9 cellular contexts compared by ENCODE assay signal in the genomic region with DNA sequence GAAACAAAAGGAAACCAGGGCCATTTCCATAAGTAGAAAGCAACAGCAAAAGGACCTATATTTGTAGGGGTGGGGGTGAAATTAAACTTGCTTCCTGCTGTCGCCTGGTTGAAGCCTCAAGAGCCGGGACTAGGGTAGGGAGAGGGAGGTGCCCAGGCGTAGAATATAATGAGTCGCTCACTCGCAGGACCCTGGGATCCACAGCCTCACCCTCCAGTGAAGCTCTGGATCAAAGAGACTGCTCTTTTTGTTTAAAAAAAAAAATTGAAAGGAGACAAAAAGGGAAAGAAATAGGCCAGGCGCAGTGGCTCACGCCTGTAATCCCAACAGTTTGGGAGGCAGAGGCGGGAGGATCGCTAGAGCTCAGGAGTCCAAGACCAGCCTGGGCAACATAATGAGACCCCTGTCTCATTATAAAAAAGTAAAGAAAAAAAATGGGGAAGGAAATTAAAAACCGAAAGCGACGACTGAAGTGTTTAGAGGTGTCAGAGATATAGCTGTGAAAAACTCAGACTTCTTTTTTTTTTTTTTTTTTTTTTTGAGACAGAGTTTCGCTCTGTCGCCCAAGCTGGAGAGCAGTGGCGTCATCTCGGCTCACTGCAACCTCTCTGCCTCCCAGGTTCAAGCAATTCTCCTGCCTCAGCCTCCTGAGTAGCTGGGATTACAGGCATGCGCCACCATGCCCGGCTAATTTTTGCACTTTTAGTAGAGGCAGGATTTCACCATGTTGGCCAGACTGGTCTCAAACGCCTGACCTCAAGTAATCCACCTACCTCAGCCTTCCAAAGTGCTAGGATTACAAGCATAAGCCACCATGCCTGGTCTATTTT. TPM values are rescaled to one million over a fixed set of nuclear protein-coding genes. Genes with fewer than 3 reads are reported as not detected.
DNase-seq lines count a peak whose midpoint lies in the region; ATAC-seq and TF ChIP-seq lines count a peak whose summit lies in the region.
"Had no signal": no experiment of that assay in that cellular context is flagged by ENCODE, and none has a peak within 500 bp of the region (broad histone marks: within the 10 kb centered on the region; RNA-seq: fewer than 3 reads in every experiment).

No MANE protein-coding gene starts in this region.

- peak; percentile 83 for DNase-seq in CD1c-positive myeloid dendritic cell (ENCODE audit: extremely low spot score)
- DNase-seq in NB4 (ENCODE audit: low read depth): peak; percentile 61
- DNase-seq in activated naive CD4-positive, alpha-beta T cell treated with anti-CD3 and anti-CD28 coated beads, Interleukin-2, amount 50 U/mL, for 72 hours (ENCODE audit: low spot score in 2 of 2): peak in 1 of 2 donors; percentile 73
- DNase-seq in natural killer cell treated with Interleukin-12 subunit alpha and Interleukin-12 subunit beta and Interleukin-15 and Interleukin-18, amount 100 ng/mL, for 72 hours (ENCODE audit: low spot score): peak; percentile 73
- DNase-seq in SKM-1 treated with dmso at 0.1 percent for 144 hours (lab: John Stamatoyannopoulos, UW; ENCODE audit: unreplicated experiment): no peak
- no peak for DNase-seq in foreskin keratinocyte
- DNase-seq: DND-41 had no signal

- peak overlapping the region; percentile 96 for H3K4me3 Mint-ChIP-seq in natural killer cell treated with Interleukin-12 subunit alpha and Interleukin-12 subunit beta and Interleukin-15 and Interleukin-18, amount 100 ng/mL, for 72 hours

- H3K27me3 Mint-ChIP-seq in natural killer cell treated with Interleukin-12 subunit alpha and Interleukin-12 subunit beta and Interleukin-15 and Interleukin-18, amount 100 ng/mL, for 72 hours: no peaks in the 10 kb centered on the region

- TF ChIP-seq POLR2A in NB4 (IDR thresholded peaks at IDR 0.05; ENCODE audit: extremely low read depth, insufficient read length): no peak

- peaks cover 56 to 58% of the 10 kb centered on the region in 2 donors for H3K4me1 Mint-ChIP-seq in natural killer cell treated with Interleukin-12 subunit alpha and Interleukin-12 subunit beta and Interleukin-15 and Interleukin-18, amount 100 ng/mL, for 72 hours (ENCODE audit: low read depth in 2 of 2)

- peaks cover 5 to 12% of the 10 kb centered on the region in 2 donors for H3K36me3 Mint-ChIP-seq in activated naive CD4-positive, alpha-beta T cell treated with anti-CD3 and anti-CD28 coated beads, Interleukin-2, amount 50 U/mL, for 72 hours
- no peaks in the 10 kb centered on the region for H3K36me3 Mint-ChIP-seq in natural killer cell treated with Interleukin-12 subunit alpha and Interleukin-12 subunit beta and Interleukin-15 and Interleukin-18, amount 100 ng/mL, for 72 hours

- no peak overlapping the region for H3K4me3 ChIP-seq in NB4 (ENCODE audit: low read depth, low read length)

- H3K4me1 ChIP-seq in foreskin keratinocyte: no peaks in the 10 kb centered on the region

- H3K27ac Mint-ChIP-seq in activated naive CD4-positive, alpha-beta T cell treated with anti-CD3 and anti-CD28 coated beads, Interleukin-2, amount 50 U/mL, for 72 hours: peak overlapping the region; percentile 100
- H3K27ac Mint-ChIP-seq in natural killer cell treated with Interleukin-12 subunit alpha and Interleukin-12 subunit beta and Interleukin-15 and Interleukin-18, amount 100 ng/mL, for 72 hours: peak overlapping the region; percentile 94 to 100

- TF ChIP-seq CTCF in NB4 (IDR thresholded peaks at IDR 0.05; ENCODE audit: low read depth, low read length) (no peak), foreskin keratinocyte (conservative IDR thresholded peaks at IDR 0.05) (no peak)

- peak; percentile 6 to 23 for ATAC-seq in activated naive CD4-positive, alpha-beta T cell treated with anti-CD3 and anti-CD28 coated beads, Interleukin-2, amount 50 U/mL, for 72 hours
- peak; percentile 31 to 55 for ATAC-seq in natural killer cell treated with Interleukin-12 subunit alpha and Interleukin-12 subunit beta and Interleukin-15 and Interleukin-18, amount 100 ng/mL, for 72 hours
- ATAC-seq in HG03175 (IDR thresholded peaks at IDR 0.05; ENCODE audit: unreplicated experiment) (no peak), foreskin keratinocyte (no peak), HG03565 (IDR thresholded peaks at IDR 0.05; ENCODE audit: unreplicated experiment) (no peak)

- H3K27me3 ChIP-seq in foreskin keratinocyte: no peaks in the 10 kb centered on the region

- peaks cover 4 to 5% of the 10 kb centered on the region in 2 donors for H3K9me3 Mint-ChIP-seq in activated naive CD4-positive, alpha-beta T cell treated with anti-CD3 and anti-CD28 coated beads, Interleukin-2, amount 50 U/mL, for 72 hours
- no peaks in the 10 kb centered on the region for H3K9me3 Mint-ChIP-seq in natural killer cell treated with Interleukin-12 subunit alpha and Interleukin-12 subunit beta and Interleukin-15 and Interleukin-18, amount 100 ng/mL, for 72 hours

- no peak overlapping the region for H3K27ac ChIP-seq in foreskin keratinocyte

RNA-seq across cellular contexts. Expression of gene ADGRE5, which starts 10.9 kb away (rescaled TPM):
- 100 to 1,000 TPM; 222 to 256 TPM for total RNA-seq in activated naive CD4-positive, alpha-beta T cell treated with anti-CD3 and anti-CD28 coated beads, Interleukin-2, amount 50 U/mL, for 72 hours
- 100 to 1,000 TPM; 348 to 798 TPM for total RNA-seq in natural killer cell treated with Interleukin-12 subunit alpha and Interleukin-12 subunit beta and Interleukin-15 and Interleukin-18, amount 100 ng/mL, for 72 hours
- 13.7 and 16.8 TPM in 2 replicates for total RNA-seq in foreskin keratinocyte
- polyA plus RNA-seq in foreskin keratinocyte: 14.5 and 19.6 TPM in 2 replicates

RNA-seq across cellular contexts. Expression of gene DDX39A, which starts 48.8 kb away (rescaled TPM):
- 100 to 1,000 TPM; 208 to 217 TPM for total RNA-seq in activated naive CD4-positive, alpha-beta T cell treated with anti-CD3 and anti-CD28 coated beads, Interleukin-2, amount 50 U/mL, for 72 hours
- 100 to 1,000 TPM; 225 to 449 TPM for total RNA-seq in natural killer cell treated with Interleukin-12 subunit alpha and Interleukin-12 subunit beta and Interleukin-15 and Interleukin-18, amount 100 ng/mL, for 72 hours
- 104 and 132 TPM in 2 replicates for total RNA-seq in foreskin keratinocyte
- 123 and 146 TPM in 2 replicates for polyA plus RNA-seq in foreskin keratinocyte

Comparison
In these comparisons a context has a peak if more than half of its experiments do, and no peak if none do; other contexts are left out.
1. DNase-seq: peak in CD1c-positive myeloid dendritic cell (single experiment), NB4 (single experiment) and natural killer cell treated with Interleukin-12 subunit alpha and Interleukin-12 subunit beta and Interleukin-15 and Interleukin-18, amount 100 ng/mL, for 72 hours (single experiment); none in SKM-1 treated with dmso at 0.1 percent for 144 hours (single experiment) and foreskin keratinocyte (0 of 2).
2. ATAC-seq: peak in activated naive CD4-positive, alpha-beta T cell treated with anti-CD3 and anti-CD28 coated beads, Interleukin-2, amount 50 U/mL, for 72 hours (2 of 2) and natural killer cell treated with Interleukin-12 subunit alpha and Interleukin-12 subunit beta and Interleukin-15 and Interleukin-18, amount 100 ng/mL, for 72 hours (2 of 2); none in HG03175 (single experiment), foreskin keratinocyte (single experiment) and HG03565 (single experiment).
3. RNA of gene ADGRE5, which starts 10.9 kb away (total RNA-seq): 348 to 798 TPM in natural killer cell treated with Interleukin-12 subunit alpha and Interleukin-12 subunit beta and Interleukin-15 and Interleukin-18, amount 100 ng/mL, for 72 hours and 222 to 256 TPM in activated naive CD4-positive, alpha-beta T cell treated with anti-CD3 and anti-CD28 coated beads, Interleukin-2, amount 50 U/mL, for 72 hours; 13.7 to 16.8 TPM in foreskin keratinocyte; every median in the first group is over 10 times any median in the second.